30 cellular contexts compared by ENCODE assay signal in genomic region chr1:48654606-48655210, GRCh38.
DNase-seq lines count a peak whose midpoint lies in the region; ATAC-seq and TF ChIP-seq lines count a peak whose summit lies in the region.
"Had no signal": no experiment of that assay in that cellular context is flagged by ENCODE, and none has a peak within 500 bp of the region (broad histone marks: within the 10 kb centered on the region; RNA-seq: fewer than 3 reads in every experiment).

No MANE protein-coding gene starts in this region.

- intact Hi-C loops in Right ventricle myocardium inferior (cut with DNase I), result no loop called here
- intact Hi-C loops in left ventricle myocardium inferior (cut with micrococcal nuclease), result no loop called here
- intact Hi-C loops in left cardiac atrium (cut with DNase I), result no loop called here

- H2BK15ac ChIP-seq in mesendoderm (replicated peaks; ENCODE audit: low read depth), result no peak overlapping the region

- no peak for TF ChIP-seq CTCF in left ventricle myocardium inferior (IDR thresholded peaks at IDR 0.05; ENCODE audit: borderline replicate concordance)

- H2BK5ac ChIP-seq in mesendoderm (ENCODE audit: low read length), result no peak overlapping the region

- H3K56ac ChIP-seq in mesendoderm (ENCODE audit: low read length), result no peak overlapping the region

- H3K4me3 ChIP-seq in left ventricle myocardium inferior (no peak overlapping the region), mesendoderm (ENCODE audit: low read length) (no peak overlapping the region)
- H3K4me3 ChIP-seq: A549, adrenal gland, esophagus squamous epithelium, pancreas, smooth muscle cell, upper lobe of left lung had no signal

- H3K27me3 ChIP-seq in left ventricle myocardium inferior (ENCODE audit: low read depth) (peaks cover 43% of the 10 kb centered on the region), mesendoderm (ENCODE audit: insufficient read depth, low read length, poor library complexity) (no peaks in the 10 kb centered on the region)
- H3K27me3 ChIP-seq: adrenal gland, brain microvascular endothelial cell, esophagus squamous epithelium, foreskin keratinocyte, pancreas, upper lobe of left lung had no signal

- DNase-seq in Right ventricle myocardium inferior (ENCODE audit: missing footprints) (no peak), left ventricle myocardium inferior (no peak), NCI-H748 treated with DMSO at 0.1 percent for 48 hours (lab: John Stamatoyannopoulos, UW) (peak; percentile 68), left cardiac atrium (no peak), mesendoderm (no peak), SIG-M5 treated with dmso at 0.1 percent for 504 hours (lab: John Stamatoyannopoulos, UW; ENCODE audit: unreplicated experiment) (no peak), GOT3 (lab: John Stamatoyannopoulos, UW) (no peak)
- DNase-seq: activated CD4-positive, alpha-beta T cell treated with anti-CD3 and anti-CD28 coated beads for 4 hours; activated CD8-positive, alpha-beta T cell treated with anti-CD3 and anti-CD28 coated beads, Interleukin-2, amount 10 ng/mL, durations not matched to agents 7 days and 5 days; activated naive CD4-positive, alpha-beta T cell treated with anti-CD3 and anti-CD28 coated beads, Interleukin-2, amount 10 ng/mL, durations not matched to agents 7 days and 5 days; brain microvascular endothelial cell; DMS153; esophagus squamous epithelium; foreskin keratinocyte; KBM-7; NCI-H1092 treated with DMSO at 0.1 percent for 48 hours; NCI-H2081 treated with DMSO at 0.1 percent for 48 hours; nephron progenitor cell; pancreas; SHP77 treated with DMSO at 0.1 percent for 48 hours; stimulated activated naive CD4-positive, alpha-beta T cell; T1000; upper lobe of left lung had no signal

- no peak overlapping the region for H3K23ac ChIP-seq in mesendoderm (ENCODE audit: low read length)

- H3K27ac ChIP-seq in left ventricle myocardium inferior (replicated peaks) (no peak overlapping the region), mesendoderm (ENCODE audit: low read depth, low read length) (no peak overlapping the region)
- H3K27ac ChIP-seq: A549, adrenal gland, brain microvascular endothelial cell, esophagus squamous epithelium, foreskin keratinocyte, pancreas, upper lobe of left lung, VCaP had no signal

- H3K9me3 ChIP-seq in left ventricle myocardium inferior (replicated peaks), result no peaks in the 10 kb centered on the region
- H3K9me3 ChIP-seq: A549, adrenal gland, esophagus squamous epithelium, pancreas, upper lobe of left lung had no signal

- no peak overlapping the region for H4K8ac ChIP-seq in mesendoderm (ENCODE audit: low read depth, low read length)

- no peak overlapping the region for H2AK5ac ChIP-seq in mesendoderm (ENCODE audit: low read length)

- H3K4me2 ChIP-seq in mesendoderm (ENCODE audit: low read length), result no peak overlapping the region
- H3K4me2 ChIP-seq: A549, smooth muscle cell had no signal

- H3K4ac ChIP-seq in mesendoderm (ENCODE audit: low read depth, low read length), result no peak overlapping the region

- no peak overlapping the region for H3K9ac ChIP-seq in mesendoderm (ENCODE audit: low read length)

- H3K4me1 ChIP-seq in left ventricle myocardium inferior (peaks cover 4% of the 10 kb centered on the region), mesendoderm (ENCODE audit: control insufficient read depth, low read depth, low read length) (no peaks in the 10 kb centered on the region)
- H3K4me1 ChIP-seq: A549, adrenal gland, esophagus squamous epithelium, foreskin keratinocyte, pancreas, upper lobe of left lung had no signal

- no CpG with 5 or more reads among the region's 8 CpGs for WGBS in mesendoderm (ENCODE audit: extremely low coverage, insufficient coverage, low lambda C conversion rate)

- H3K79me2 ChIP-seq in mesendoderm (ENCODE audit: control insufficient read depth, insufficient read depth, low read length), result no peaks in the 10 kb centered on the region

- H3K79me1 ChIP-seq in mesendoderm (ENCODE audit: low read length), result no peaks in the 10 kb centered on the region

- H3K18ac ChIP-seq in mesendoderm (ENCODE audit: low read length), result no peak overlapping the region

- peak; percentile 59 for ATAC-seq in Right ventricle myocardium inferior
- ATAC-seq in left cardiac atrium, result peak; percentile 54 to 82
- no peak for ATAC-seq in HG02798 (IDR thresholded peaks at IDR 0.05; ENCODE audit: poor library complexity, unreplicated experiment)
- ATAC-seq: A549; activated CD8-positive, alpha-beta T cell treated with anti-CD3 and anti-CD28 coated beads, Interleukin-2, amount 10 ng/mL, durations not matched to agents 7 days and 5 days; activated T-helper 17 cell treated with anti-CD3 and anti-CD28 coated beads, Interleukin-2, amount 50 U/mL, for 72 hours; foreskin keratinocyte; Panc1; pancreas had no signal

- no peak overlapping the region for H4K5ac ChIP-seq in mesendoderm (ENCODE audit: low read length)

- H3K36me3 ChIP-seq in left ventricle myocardium inferior (no peaks in the 10 kb centered on the region), mesendoderm (ENCODE audit: control insufficient read depth, insufficient read depth, low read length) (no peaks in the 10 kb centered on the region)
- H3K36me3 ChIP-seq: adrenal gland, brain microvascular endothelial cell, esophagus squamous epithelium, pancreas, upper lobe of left lung had no signal

- no peak overlapping the region for H2BK120ac ChIP-seq in mesendoderm (ENCODE audit: low read depth, low read length)
